Comparison of ENCODE assay signal across 9 cellular contexts in the genomic region with DNA sequence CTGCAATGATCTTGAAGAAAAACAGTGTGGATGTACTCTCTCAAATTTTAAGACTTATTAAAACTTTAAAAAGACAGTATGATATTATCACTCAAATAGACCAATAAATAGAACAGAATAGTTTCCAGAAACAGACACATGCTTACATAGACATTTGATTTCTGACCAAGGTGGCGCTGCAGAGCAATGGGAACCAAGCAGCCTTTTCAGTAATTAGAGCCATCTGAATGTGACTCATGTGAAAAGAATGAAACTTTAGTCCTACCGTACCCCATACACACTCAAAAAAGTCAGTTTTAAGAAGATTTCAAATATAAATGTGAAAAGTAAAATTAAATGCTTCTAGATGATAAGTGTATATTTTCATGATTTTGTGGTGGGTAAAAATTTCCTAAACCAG.
DNase-seq lines count a peak whose midpoint lies in the region; ATAC-seq and TF ChIP-seq lines count a peak whose summit lies in the region.
"Had no signal": no experiment of that assay in that cellular context is flagged by ENCODE, and none has a peak within 500 bp of the region (broad histone marks: within the 10 kb centered on the region; RNA-seq: fewer than 3 reads in every experiment).

No MANE protein-coding gene starts in this region.

- no peaks in the 10 kb centered on the region for H3K79me2 ChIP-seq in hepatocyte

- H3K4me2 ChIP-seq in hepatocyte = no peak overlapping the region

- TF ChIP-seq CTCF in AG10803 (conservative IDR thresholded peaks at IDR 0.05; ENCODE audit: low read length) (peak; percentile 32; the same call in 1 of the 2 replicates), hepatocyte (IDR thresholded peaks at IDR 0.05; ENCODE audit: poor library complexity) (peak; percentile 32)

- TF ChIP-seq POLR2A in erythroblast (IDR thresholded peaks at IDR 0.05; ENCODE audit: low read length) = no peak

- H3K36me3 ChIP-seq in H7 (replicated peaks; ENCODE audit: control insufficient read depth, insufficient read depth, low read length) (no peaks in the 10 kb centered on the region), SK-N-MC (ENCODE audit: insufficient read depth, low read length) (no peaks in the 10 kb centered on the region), hepatocyte (replicated peaks; ENCODE audit: insufficient read depth, low read depth) (no peaks in the 10 kb centered on the region), aorta (ENCODE audit: control insufficient read depth in 1 of 2, insufficient read depth in 2 of 2, low read length in 1 of 2) (no peaks in the 10 kb centered on the region)

- no peak overlapping the region for H3K27ac ChIP-seq in SK-N-MC
- H3K27ac ChIP-seq in hepatocyte = no peak overlapping the region
- no peak overlapping the region for H3K27ac ChIP-seq in aorta (ENCODE audit: low read depth in 1 of 2, low read length in 2 of 2)

- no peak overlapping the region for H3K9ac ChIP-seq in SK-N-MC (ENCODE audit: insufficient read length)

- H4K20me1 ChIP-seq in hepatocyte (ENCODE audit: insufficient read depth, poor library complexity, severe bottlenecking) = no peaks in the 10 kb centered on the region

- 32% methylated on average over 2 of the region's 2 CpGs for WGBS in hepatocyte (ENCODE audit: low lambda C conversion rate, missing lambda C conversion rate)
- 23 to 25% methylated on average over 2 of the region's 2 CpGs for WGBS in aorta, 2 donors

- H2AFZ ChIP-seq in hepatocyte = no peak overlapping the region

- H3K4me1 ChIP-seq in hepatocyte (ENCODE audit: insufficient read depth) (no peaks in the 10 kb centered on the region), aorta (ENCODE audit: control insufficient read depth in 1 of 2, insufficient read depth in 2 of 2, low read length in 2 of 2) (no peaks in the 10 kb centered on the region)

- H3K9me3 ChIP-seq in SK-N-MC (ENCODE audit: low read depth, low read length) = no peaks in the 10 kb centered on the region
- H3K9me3 ChIP-seq in hepatocyte (ENCODE audit: low read depth) = no peaks in the 10 kb centered on the region
- H3K9me3 ChIP-seq in aorta (ENCODE audit: control insufficient read depth, low read length) = no peaks in the 10 kb centered on the region

- intact Hi-C loops in aorta (cut with DNase I) = no loop called here

- H3K4me3 ChIP-seq in AG10803 (ENCODE audit: low read length) = no peak overlapping the region
- H3K4me3 ChIP-seq in H7 (ENCODE audit: insufficient read depth, low read depth, low read length) = no peak overlapping the region
- H3K4me3 ChIP-seq in SK-N-MC = no peak overlapping the region
- no peak overlapping the region for H3K4me3 ChIP-seq in hepatocyte
- H3K4me3 ChIP-seq in aorta (ENCODE audit: low read length in 2 of 2) = no peak overlapping the region

- no peaks in the 10 kb centered on the region for H3K27me3 ChIP-seq in H7 (ENCODE audit: control insufficient read depth, insufficient read depth, low read length)
- no peaks in the 10 kb centered on the region for H3K27me3 ChIP-seq in hepatocyte
- no peaks in the 10 kb centered on the region for H3K27me3 ChIP-seq in aorta (ENCODE audit: control insufficient read depth in 1 of 2, insufficient read depth in 2 of 2, low read length in 1 of 2)

- H3K9me2 ChIP-seq in hepatocyte (replicated peaks; ENCODE audit: insufficient read depth) = no peaks in the 10 kb centered on the region

- ATAC-seq in aorta (ENCODE audit: low FRiP score) (no peak), HG03354 (IDR thresholded peaks at IDR 0.05; ENCODE audit: poor library complexity, severe bottlenecking, unreplicated experiment) (no peak)

- DNase-seq in AG10803 (ENCODE audit: low read depth) = peak; percentile 36
- DNase-seq in H7 = peak; percentile 39
- peak; percentile 20 for DNase-seq in SK-N-MC (ENCODE audit: low read depth, low spot score)
- peak; percentile 34 for DNase-seq in hepatocyte (ENCODE audit: low spot score)
- no peak for DNase-seq in aorta
- no peak for DNase-seq in NCI-H524 treated with DMSO at 0.1 percent for 48 hours (lab: John Stamatoyannopoulos, UW)
- DNase-seq in erythroblast (lab: John Stamatoyannopoulos, UW) = no peak
- DNase-seq: GF-D8 had no signal

Comparison
In these comparisons a context has a peak if more than half of its experiments do, and no peak if none do; other contexts are left out.
1. DNase-seq: peak in AG10803 (single experiment), H7 (single experiment), SK-N-MC (single experiment) and hepatocyte (single experiment); none in aorta (0 of 2), NCI-H524 treated with DMSO at 0.1 percent for 48 hours (single experiment) and erythroblast (0 of 2).